ENCODE assay signal across 25 cellular contexts in genomic region chr6:157265186-157265585, GRCh38. TPM values are rescaled to one million over a fixed set of nuclear protein-coding genes. Genes with fewer than 3 reads are reported as not detected.
DNase-seq lines count a peak whose midpoint lies in the region; ATAC-seq and TF ChIP-seq lines count a peak whose summit lies in the region.
"Had no signal": no experiment of that assay in that cellular context is flagged by ENCODE, and none has a peak within 500 bp of the region (broad histone marks: within the 10 kb centered on the region; RNA-seq: fewer than 3 reads in every experiment).

No MANE protein-coding gene starts in this region.

- intact Hi-C loops in natural killer cell (cut with micrococcal nuclease) (no loop called here), ascending aorta (cut with DNase I) (no loop called here)

- TF ChIP-seq CTCF in natural killer cell (IDR thresholded peaks at IDR 0.05), result no peak
- no peak for TF ChIP-seq CTCF in ascending aorta (IDR thresholded peaks at IDR 0.05)
- no peak for TF ChIP-seq CTCF in thoracic aorta (IDR thresholded peaks at IDR 0.05)

- no peak overlapping the region for H3K27ac Mint-ChIP-seq in natural killer cell treated with Interleukin-12 subunit alpha and Interleukin-12 subunit beta and Interleukin-15 and Interleukin-18, amount 100 ng/mL, for 72 hours
- no peak overlapping the region for H3K27ac Mint-ChIP-seq in natural killer cell
- H3K27ac Mint-ChIP-seq: CD4-positive, alpha-beta T cell had no signal

- no peaks in the 10 kb centered on the region for H3K27me3 ChIP-seq in ascending aorta
- no peaks in the 10 kb centered on the region for H3K27me3 ChIP-seq in thoracic aorta (replicated peaks; ENCODE audit: insufficient read depth)
- H3K27me3 ChIP-seq: BLaER1 treated with 17β-estradiol and CSF1 and Interleukin-3, amounts not matched to agents 10 nM and 100 nM; SJSA1 had no signal

- H3K27me3 Mint-ChIP-seq in natural killer cell treated with Interleukin-12 subunit alpha and Interleukin-12 subunit beta and Interleukin-15 and Interleukin-18, amount 100 ng/mL, for 72 hours, result peaks cover 2 to 11% of the 10 kb centered on the region in 2 donors
- peaks cover 8 to 11% of the 10 kb centered on the region in 2 donors for H3K27me3 Mint-ChIP-seq in natural killer cell (ENCODE audit: low read depth in 2 of 2)
- H3K27me3 Mint-ChIP-seq: CD4-positive, alpha-beta T cell had no signal

- H3K9me3 ChIP-seq in ascending aorta (no peaks in the 10 kb centered on the region), thoracic aorta (no peaks in the 10 kb centered on the region)
- H3K9me3 ChIP-seq: SJSA1 had no signal

- H3K36me3 ChIP-seq in ascending aorta, result no peaks in the 10 kb centered on the region
- no peaks in the 10 kb centered on the region for H3K36me3 ChIP-seq in thoracic aorta
- H3K36me3 ChIP-seq: BLaER1 treated with 17β-estradiol and CSF1 and Interleukin-3, amounts not matched to agents 10 nM and 100 nM; SJSA1 had no signal

- peaks cover 4% of the 10 kb centered on the region for H3K9me3 Mint-ChIP-seq in natural killer cell treated with Interleukin-12 subunit alpha and Interleukin-12 subunit beta and Interleukin-15 and Interleukin-18, amount 100 ng/mL, for 72 hours
- peaks cover 0 to 3% of the 10 kb centered on the region in 2 donors for H3K9me3 Mint-ChIP-seq in natural killer cell

- H3K27ac ChIP-seq in ascending aorta, result peak overlapping the region; percentile 69 to 76
- peak overlapping the region; percentile 60 to 80 for H3K27ac ChIP-seq in thoracic aorta
- H3K27ac ChIP-seq: BLaER1 treated with 17β-estradiol and CSF1 and Interleukin-3, amounts not matched to agents 10 nM and 100 nM; KMS-11; PC-9; SJSA1 had no signal

- H3K36me3 Mint-ChIP-seq in natural killer cell treated with Interleukin-12 subunit alpha and Interleukin-12 subunit beta and Interleukin-15 and Interleukin-18, amount 100 ng/mL, for 72 hours, result peaks cover 5% of the 10 kb centered on the region
- H3K36me3 Mint-ChIP-seq in natural killer cell, result no peaks in the 10 kb centered on the region

- peaks cover 17 to 35% of the 10 kb centered on the region in 2 donors for H3K4me1 ChIP-seq in ascending aorta
- H3K4me1 ChIP-seq in thoracic aorta (ENCODE audit: control insufficient read depth in 1 of 2, low read depth in 2 of 2), result peaks cover 20 to 60% of the 10 kb centered on the region in 2 donors
- H3K4me1 ChIP-seq: SJSA1 had no signal

- H3K4me3 ChIP-seq in ascending aorta (peak overlapping the region in 1 of 2 donors; percentile 47), thoracic aorta (no peak overlapping the region)
- H3K4me3 ChIP-seq: BLaER1 treated with 17β-estradiol and CSF1 and Interleukin-3, amounts not matched to agents 10 nM and 100 nM; GM12878; PC-9; SJSA1 had no signal

- peaks cover 4 to 5% of the 10 kb centered on the region in 2 donors for H3K4me1 Mint-ChIP-seq in natural killer cell treated with Interleukin-12 subunit alpha and Interleukin-12 subunit beta and Interleukin-15 and Interleukin-18, amount 100 ng/mL, for 72 hours (ENCODE audit: low read depth in 2 of 2)
- peaks cover 0 to 5% of the 10 kb centered on the region in 2 donors for H3K4me1 Mint-ChIP-seq in natural killer cell

- no peak for ATAC-seq in natural killer cell treated with Interleukin-12 subunit alpha and Interleukin-12 subunit beta and Interleukin-15 and Interleukin-18, amount 100 ng/mL, for 72 hours
- ATAC-seq in natural killer cell (no peak), thoracic aorta (ENCODE audit: insufficient number of reproducible peaks, low FRiP score, low read depth) (no peak), GM18519 (IDR thresholded peaks at IDR 0.05; ENCODE audit: low FRiP score, unreplicated experiment) (no peak)
- ATAC-seq: GM12878 had no signal

- DNase-seq in natural killer cell treated with Interleukin-12 subunit alpha and Interleukin-12 subunit beta and Interleukin-15 and Interleukin-18, amount 100 ng/mL, for 72 hours (ENCODE audit: low spot score), result peak; percentile 51
- no peak for DNase-seq in natural killer cell
- no peak for DNase-seq in ascending aorta (ENCODE audit: low spot score in 2 of 2)
- no peak for DNase-seq in thoracic aorta (ENCODE audit: low spot score)
- no peak for DNase-seq in activated T-cell treated with anti-CD3 and anti-CD28 coated beads for 4 hours
- no peak for DNase-seq in hypothalamus (lab: John Stamatoyannopoulos, UW)
- DNase-seq: AML-193; CD4-positive, alpha-beta T cell; EL; GDM1; HCEC 1CT; IMR-90; MM.1S; NCI-H1417 treated with DMSO at 0.1 percent for 48 hours; NCI-H1694 treated with DMSO at 0.1 percent for 48 hours; NCI-H446; NCI-H524 treated with DMSO at 0.1 percent for 48 hours; Right ventricle myocardium superior; RPMI8226 had no signal

- H3K4me3 Mint-ChIP-seq in natural killer cell treated with Interleukin-12 subunit alpha and Interleukin-12 subunit beta and Interleukin-15 and Interleukin-18, amount 100 ng/mL, for 72 hours, result no peak overlapping the region
- H3K4me3 Mint-ChIP-seq in natural killer cell, result no peak overlapping the region
- H3K4me3 Mint-ChIP-seq: CD4-positive, alpha-beta T cell had no signal

RNA-seq across cellular contexts. Expression of gene TMEM242, which starts 58.1 kb away (rescaled TPM):
- 10 to 100 TPM in 1 of 2 donors, 1 to 10 TPM in 1; 9.6 to 10.8 TPM for total RNA-seq in natural killer cell treated with Interleukin-12 subunit alpha and Interleukin-12 subunit beta and Interleukin-15 and Interleukin-18, amount 100 ng/mL, for 72 hours
- total RNA-seq in natural killer cell, result 10 to 100 TPM; 18.5 to 24.8 (median 19.8) TPM
- total RNA-seq in ascending aorta, result 2.3 TPM
- 1 to 10 TPM; 7.3 to 8.8 TPM for total RNA-seq in thoracic aorta
